Comparison of ENCODE assay signal across 8 cellular contexts in the genomic region with DNA sequence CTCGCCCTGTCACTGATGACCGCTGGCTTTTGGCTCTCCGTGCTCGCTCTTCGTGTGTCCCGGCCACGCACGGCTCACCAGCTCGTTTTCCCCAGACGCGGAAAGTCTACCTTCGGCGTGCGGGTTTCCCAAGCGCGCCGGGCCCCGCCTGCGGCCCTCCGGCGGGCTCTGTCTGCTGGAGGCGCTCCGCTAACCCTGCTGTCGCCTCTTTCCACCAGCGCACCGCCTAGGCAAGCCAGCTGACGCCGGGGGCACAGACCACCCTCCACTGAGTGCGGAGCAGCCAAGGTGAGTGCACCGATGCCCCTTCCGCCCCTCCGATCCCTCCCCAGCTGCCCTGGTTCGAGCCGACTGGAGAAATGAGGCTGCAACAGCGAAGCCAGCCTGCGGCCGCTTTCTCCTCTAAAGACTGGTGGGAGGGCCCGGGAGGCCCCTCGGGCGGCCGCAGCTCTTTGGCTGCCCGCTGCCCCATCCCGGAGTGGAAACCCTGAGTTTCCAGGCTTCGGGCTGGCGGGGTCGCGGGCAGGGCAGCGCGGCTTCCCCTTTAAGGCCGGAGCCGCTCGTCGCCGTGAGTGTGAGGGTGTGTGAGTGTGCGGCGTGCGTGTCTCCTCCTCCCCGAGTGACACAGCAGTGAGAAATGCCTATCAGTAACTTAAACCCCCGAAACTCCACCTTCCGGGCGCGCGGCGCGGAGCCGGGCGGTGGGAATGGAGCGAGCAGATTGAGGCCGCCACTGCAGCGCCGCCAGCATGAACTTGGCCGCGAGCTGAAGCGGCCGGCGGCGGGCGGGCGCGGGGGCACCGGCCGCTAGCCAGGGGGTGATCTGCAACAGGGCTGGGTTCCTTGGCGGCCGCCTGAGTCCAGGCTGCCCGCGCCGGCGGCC. TPM values are rescaled to one million over a fixed set of nuclear protein-coding genes. Genes with fewer than 3 reads are reported as not detected.
A peak's percentile ranks its signal among the peaks of the same experiment; 100 is the strongest.
DNase-seq lines count a peak whose midpoint lies in the region; ATAC-seq, FAIRE-seq and TF ChIP-seq lines count a peak whose summit lies in the region.

A gene with protein sequence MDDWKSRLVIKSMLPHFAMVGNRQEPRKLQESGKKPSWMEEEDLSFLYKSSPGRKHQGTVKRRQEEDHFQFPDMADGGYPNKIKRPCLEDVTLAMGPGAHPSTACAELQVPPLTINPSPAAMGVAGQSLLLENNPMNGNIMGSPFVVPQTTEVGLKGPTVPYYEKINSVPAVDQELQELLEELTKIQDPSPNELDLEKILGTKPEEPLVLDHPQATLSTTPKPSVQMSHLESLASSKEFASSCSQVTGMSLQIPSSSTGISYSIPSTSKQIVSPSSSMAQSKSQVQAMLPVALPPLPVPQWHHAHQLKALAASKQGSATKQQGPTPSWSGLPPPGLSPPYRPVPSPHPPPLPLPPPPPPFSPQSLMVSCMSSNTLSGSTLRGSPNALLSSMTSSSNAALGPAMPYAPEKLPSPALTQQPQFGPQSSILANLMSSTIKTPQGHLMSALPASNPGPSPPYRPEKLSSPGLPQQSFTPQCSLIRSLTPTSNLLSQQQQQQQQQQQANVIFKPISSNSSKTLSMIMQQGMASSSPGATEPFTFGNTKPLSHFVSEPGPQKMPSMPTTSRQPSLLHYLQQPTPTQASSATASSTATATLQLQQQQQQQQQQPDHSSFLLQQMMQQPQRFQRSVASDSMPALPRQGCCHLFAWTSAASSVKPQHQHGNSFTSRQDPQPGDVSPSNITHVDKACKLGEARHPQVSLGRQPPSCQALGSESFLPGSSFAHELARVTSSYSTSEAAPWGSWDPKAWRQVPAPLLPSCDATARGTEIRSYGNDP (plus strand): TSS at position 719 of the 883 bp plus-strand sequence. CDS start 82,200 bp downstream, outside the sequence.

- peaks cover 49 to 86% (median 80%) of the 10 kb centered on the region in 11 experiments for H3K27me3 ChIP-seq in BLaER1 treated with 17β-estradiol and CSF1 and Interleukin-3, amounts not matched to agents 10 nM and 100 nM
- peaks cover 0 to 3% of the 10 kb centered on the region in 2 donors for H3K27me3 ChIP-seq in small intestine (ENCODE audit: control insufficient read depth in 2 of 2, insufficient read depth in 2 of 2, low read length in 2 of 2)

- CTCF ChIA-PET in activated B cell treated with CpG ODN at 0.5 μM for 24 hours (lab: Charles Lee), result no interaction called here

- peak within 1 kb of the TSS in 2 of 11 experiments; percentile 38 to 44; a peak in 2 of 22 replicates for H3K27ac ChIP-seq in BLaER1 treated with 17β-estradiol and CSF1 and Interleukin-3, amounts not matched to agents 10 nM and 100 nM
- peak within 1 kb of the TSS; percentile 54 for H3K27ac ChIP-seq in cingulate gyrus (ENCODE audit: low read depth, low read length)
- H3K27ac ChIP-seq in small intestine (ENCODE audit: low read depth in 1 of 2, low read length in 1 of 2), result peak within 1 kb of the TSS in 1 of 2 donors; percentile 67

- peaks cover 7% of the 10 kb centered on the region for H3K27me3 Mint-ChIP-seq in activated B cell treated with CpG ODN at 0.5 μM for 24 hours

- no peak for TF ChIP-seq CTCF in activated B cell treated with CpG ODN at 0.5 μM for 24 hours (IDR thresholded peaks at IDR 0.05)

- peak within 1 kb of the TSS; percentile 11 to 67 (median 51); a peak in 19 of 22 replicates for H3K9ac ChIP-seq in BLaER1 treated with 17β-estradiol and CSF1 and Interleukin-3, amounts not matched to agents 10 nM and 100 nM

- no peaks in the 10 kb centered on the region for H3K36me3 Mint-ChIP-seq in activated B cell treated with CpG ODN at 0.5 μM for 24 hours (ENCODE audit: low read depth)

- no peaks in the 10 kb centered on the region for H3K36me3 ChIP-seq in BLaER1 treated with 17β-estradiol and CSF1 and Interleukin-3, amounts not matched to agents 10 nM and 100 nM
- H3K36me3 ChIP-seq in small intestine (ENCODE audit: control insufficient read depth in 2 of 2, insufficient read depth in 2 of 2, low read length in 2 of 2), result no peaks in the 10 kb centered on the region

- peaks cover 0 to 40% (median 26%) of the 10 kb centered on the region in 10 experiments; a peak in 16 of 20 replicates for H3K4me1 ChIP-seq in BLaER1 treated with 17β-estradiol and CSF1 and Interleukin-3, amounts not matched to agents 10 nM and 100 nM
- no peaks in the 10 kb centered on the region for H3K4me1 ChIP-seq in small intestine (ENCODE audit: control insufficient read depth in 2 of 2, insufficient read depth in 1 of 2, low read depth in 1 of 2, low read length in 1 of 2)

- H3K9me3 ChIP-seq in BLaER1 treated with 17β-estradiol and CSF1 and Interleukin-3, amounts not matched to agents 10 nM and 100 nM (replicated peaks in 1 of 11), result peaks cover 29 to 49% (median 34%) of the 10 kb centered on the region in 11 experiments
- no peaks in the 10 kb centered on the region for H3K9me3 ChIP-seq in small intestine (ENCODE audit: control insufficient read depth, low read depth)

- ATAC-seq in activated B cell treated with CpG ODN at 0.5 μM for 24 hours (ENCODE audit: low read depth) (peak; percentile 51), GM19455 (IDR thresholded peaks at IDR 0.05; ENCODE audit: unreplicated experiment) (no peak)

- POLR2A ChIA-PET in activated B cell treated with CpG ODN at 0.5 μM for 24 hours (lab: Charles Lee), result interaction anchor here (0.8 to 0.9 kb wide), 2 partner anchors 162 to 205 kb away, joined by 3 read pairs; a partner anchor contains a TSS

- FAIRE-seq in small intestine (lab: Jason Lieb, UNC), result no peak

- H3K4me3 ChIP-seq in BLaER1 treated with 17β-estradiol and CSF1 and Interleukin-3, amounts not matched to agents 10 nM and 100 nM, result peak within 1 kb of the TSS; percentile 53 to 72 (median 63)
- H3K4me3 ChIP-seq in small intestine (ENCODE audit: low read depth in 1 of 2, low read length in 2 of 2), result peak within 1 kb of the TSS; percentile 23 to 62

- peak; percentile 84 for DNase-seq in HT1080 (ENCODE audit: low read depth)
- DNase-seq in activated B cell treated with CpG ODN at 0.5 μM for 24 hours, result peak; percentile 29
- DNase-seq in kidney tubule cell (ENCODE audit: low spot score), result peak; percentile 85
- DNase-seq in small intestine, result no peak
- no peak for DNase-seq in NCI-H774 (lab: John Stamatoyannopoulos, UW)

- H3K9me3 Mint-ChIP-seq in activated B cell treated with CpG ODN at 0.5 μM for 24 hours, result no peaks in the 10 kb centered on the region

- H3K4me1 Mint-ChIP-seq in activated B cell treated with CpG ODN at 0.5 μM for 24 hours, result peaks cover 27% of the 10 kb centered on the region

- intact Hi-C loops in activated B cell treated with CpG ODN at 0.5 μM for 24 hours (cut with micrococcal nuclease), result loop anchor here (5.0 to 10.0 kb wide), 9 partner anchors 158 to 1034 kb away; a partner anchor contains a TSS

- H3K4me3 Mint-ChIP-seq in activated B cell treated with CpG ODN at 0.5 μM for 24 hours, result peak within 1 kb of the TSS; percentile 83

- peaks cover 0 to 21% (median 7%) of the 10 kb centered on the region in 11 experiments; a peak in 8 of 22 replicates for H4K20me1 ChIP-seq in BLaER1 treated with 17β-estradiol and CSF1 and Interleukin-3, amounts not matched to agents 10 nM and 100 nM

- no peak within 1 kb of the TSS for H3K27ac Mint-ChIP-seq in activated B cell treated with CpG ODN at 0.5 μM for 24 hours

- WGBS in small intestine, 3 donors, result 0 to 44% (median 14%) methylated on average over 32 to 88 of the region's 88 CpGs

- peak within 1 kb of the TSS; percentile 85 to 94 (median 91) for H3K4me2 ChIP-seq in BLaER1 treated with 17β-estradiol and CSF1 and Interleukin-3, amounts not matched to agents 10 nM and 100 nM

RNA-seq across cellular contexts. Expression of the gene that starts here (rescaled TPM):
- total RNA-seq in HT1080 (2014; rRNA removed; shearing (Covaris generic)), result 1.7 and 3.0 TPM in 2 replicates
- 6.1 and 6.7 TPM in 2 replicates for polyA plus RNA-seq in HT1080 (2015; cell fraction: cytosol; rRNA removed)
- polyA plus RNA-seq in HT1080 (2015; cell fraction: nucleus; rRNA removed), result 8.1 and 8.8 TPM in 2 replicates
- total RNA-seq in activated B cell treated with CpG ODN at 0.5 μM for 24 hours, result 1.2 and 1.4 TPM in 2 replicates
- polyA plus RNA-seq in small intestine, result 1 to 10 TPM in 1 of 3 donors, under 1 TPM in 1, not detected in 1; 0.81 to 1.4 TPM

Comparison
In these comparisons a context has a peak if more than half of its experiments do, and no peak if none do; other contexts are left out.
1. DNase-seq: peak in HT1080 (single experiment), activated B cell treated with CpG ODN at 0.5 μM for 24 hours (single experiment) and kidney tubule cell (single experiment); none in small intestine (single experiment) and NCI-H774 (single experiment).